In the genomic region with DNA sequence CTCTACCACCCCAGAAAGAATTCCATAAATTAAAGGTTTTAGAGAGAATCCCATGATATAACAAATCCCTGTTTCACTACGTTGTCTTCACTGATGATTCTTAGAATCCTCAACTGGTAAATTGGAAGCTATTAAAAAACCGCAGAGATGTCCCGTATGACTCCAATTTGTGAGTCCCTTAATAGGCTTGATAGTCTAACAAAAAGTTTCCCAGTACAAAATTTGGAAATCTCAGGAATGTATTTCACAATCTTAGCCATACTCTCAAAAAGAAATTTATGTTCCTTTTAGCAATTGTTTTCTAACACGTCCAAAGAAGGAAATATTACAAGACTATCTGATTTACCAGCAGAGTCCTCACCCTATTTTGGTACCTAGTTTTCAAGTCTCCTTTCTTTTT, we compare ENCODE assay signal across 9 cellular contexts. TPM values are rescaled to one million over a fixed set of nuclear protein-coding genes. Genes with fewer than 3 reads are reported as not detected.
DNase-seq lines count a peak whose midpoint lies in the region; ATAC-seq and TF ChIP-seq lines count a peak whose summit lies in the region.
"Had no signal": no experiment of that assay in that cellular context is flagged by ENCODE, and none has a peak within 500 bp of the region (broad histone marks: within the 10 kb centered on the region; RNA-seq: fewer than 3 reads in every experiment).

No MANE protein-coding gene starts in this region.

- H2BK5ac ChIP-seq in IMR-90 (ENCODE audit: low read depth, low read length, poor library complexity, severe bottlenecking) = peak overlapping the region; percentile 21

- no peak for TF ChIP-seq RAD21 in IMR-90 (IDR thresholded peaks at IDR 0.05; ENCODE audit: low read length)

- peaks cover 10 to 50% of the 10 kb centered on the region in 2 experiments for H3K79me1 ChIP-seq in IMR-90 (ENCODE audit: low read depth in 1 of 2, low read length in 2 of 2)

- H4K5ac ChIP-seq in IMR-90 (ENCODE audit: low read depth, low read length) = no peak overlapping the region; the same call in 1 of the 2 replicates

- peaks cover 74% of the 10 kb centered on the region for H3K79me2 ChIP-seq in mammary epithelial cell (ENCODE audit: insufficient read depth, low read length)

- DNase-seq in IMR-90 (no peak), mammary epithelial cell (no peak), posterior vena cava (ENCODE audit: low spot score) (no peak), NCI-H2029 (lab: John Stamatoyannopoulos, UW) (no peak), NK-92 (lab: John Stamatoyannopoulos, UW; ENCODE audit: unreplicated experiment) (no peak)
- no peak for DNase-seq in central memory CD4-positive, alpha-beta T cell
- DNase-seq: NK-92 treated with Interleukin-12 subunit alpha and Interleukin-12 subunit beta, amount 100 ng/mL, for 24 hours had no signal

- no peak overlapping the region for H3K4me3 ChIP-seq in BLaER1 treated with 17β-estradiol and CSF1 and Interleukin-3, amounts not matched to agents 10 nM and 100 nM
- H3K4me3 ChIP-seq in IMR-90 (ENCODE audit: insufficient read depth, low read depth, low read length) (no peak overlapping the region), mammary epithelial cell (replicated peaks in 1 of 3; ENCODE audit: insufficient read depth in 1 of 3, low read depth in 2 of 3, low read length in 3 of 3) (peak overlapping the region; percentile 85 to 98 (median 91))

- no peak overlapping the region for H2AK9ac ChIP-seq in IMR-90 (replicated peaks; ENCODE audit: low read depth, low read length, poor library complexity)

- H3K4me1 Mint-ChIP-seq in nephron = peaks cover 26% of the 10 kb centered on the region

- in situ Hi-C loops in IMR-90 (cut with MboI; ENCODE audit: low sequenced_read_pairs) (no loop called here), mammary epithelial cell (cut with MboI; ENCODE audit: low sequenced_read_pairs in 2 of 2) (no loop called here)

- TF ChIP-seq POLR2A in IMR-90 (IDR thresholded peaks at IDR 0.05; ENCODE audit: low read depth, low read length) = no peak

- peaks cover 32% of the 10 kb centered on the region for H3K27me3 Mint-ChIP-seq in nephron (ENCODE audit: low read depth)

- peaks cover 10 to 34% (median 18%) of the 10 kb centered on the region in 11 experiments for H3K9me3 ChIP-seq in BLaER1 treated with 17β-estradiol and CSF1 and Interleukin-3, amounts not matched to agents 10 nM and 100 nM (replicated peaks in 1 of 11)
- H3K9me3 ChIP-seq in IMR-90 (ENCODE audit: control insufficient read depth, insufficient read depth, low read length) = no peaks in the 10 kb centered on the region
- H3K9me3 ChIP-seq in mammary epithelial cell (replicated peaks; ENCODE audit: insufficient read depth, low read length) = no peaks in the 10 kb centered on the region

- H3K23ac ChIP-seq in IMR-90 (ENCODE audit: low read depth, low read length) = 0 out of 2 replicates have a peak overlapping the region, but pooled peaks have one; percentile 8

- no peaks in the 10 kb centered on the region for H3K36me3 Mint-ChIP-seq in nephron (ENCODE audit: low read depth)

- ATAC-seq in IMR-90 (ENCODE audit: low read depth) = no peak

- H3K27ac ChIP-seq in BLaER1 treated with 17β-estradiol and CSF1 and Interleukin-3, amounts not matched to agents 10 nM and 100 nM = peak overlapping the region in 1 of 11 experiments; percentile 85; a peak in 1 of 22 replicates
- H3K27ac ChIP-seq in IMR-90 (ENCODE audit: insufficient read depth, low read length) = no peak overlapping the region
- peak overlapping the region; percentile 99 for H3K27ac ChIP-seq in mammary epithelial cell (ENCODE audit: insufficient read depth, low read depth, low read length)

- peak overlapping the region; percentile 51 to 87 (median 51) for H3K4me3 Mint-ChIP-seq in nephron

- no peak overlapping the region for H3K56ac ChIP-seq in IMR-90 (ENCODE audit: extremely low read depth, insufficient read depth, low read length)

- TF ChIP-seq CTCF in IMR-90 (conservative IDR thresholded peaks at IDR 0.05; ENCODE audit: low read depth, low read length) (no peak), mammary epithelial cell (conservative IDR thresholded peaks at IDR 0.05 in 1 of 2, IDR thresholded peaks at IDR 0.05 in 1 of 2; ENCODE audit: extremely low read depth in 1 of 2, insufficient read depth in 1 of 2, low read depth in 1 of 2, low read length in 2 of 2) (no peak), nephron (IDR thresholded peaks at IDR 0.05; ENCODE audit: unreplicated experiment in 3 of 3) (no peak)

- no TSS peak for BruUV-seq in IMR-90 (replicated peaks; lab: Mats Ljungman, UMichigan)
- BruUV-seq in mammary epithelial cell (replicated peaks; lab: Mats Ljungman, UMichigan) = no TSS peak

- H4K8ac ChIP-seq in IMR-90 (ENCODE audit: low read depth in 2 of 2, low read length in 2 of 2) = no peak overlapping the region; a peak in 1 of 4 replicates

- 96% methylated on average over 3 of the region's 4 CpGs; no CpG with 5 or more reads in 1 of the 2 experiments for WGBS in IMR-90 (ENCODE audit: extremely low coverage in 2 of 2, insufficient read length in 1 of 2), 2 experiments
- WGBS in mammary epithelial cell (ENCODE audit: low coverage, missing lambda C conversion rate) = 1% methylated on average over 4 of the region's 4 CpGs

- dilution Hi-C loops in IMR-90 (cut with HindIII; ENCODE audit: low sequenced_read_pairs, unreplicated experiment) (no loop called here), mammary epithelial cell (cut with HindIII; ENCODE audit: low sequenced_read_pairs) (no loop called here)

- H3K9me1 ChIP-seq in IMR-90 (ENCODE audit: insufficient read depth, low read length) = 0 out of 2 replicates have a peak, but pooled peaks cover 2% of the 10 kb centered on the region

- POLR2A ChIA-PET in IMR-90 (lab: Charles Lee; ENCODE audit: unreplicated experiment) = no interaction called here

- H2AK5ac ChIP-seq in IMR-90 (ENCODE audit: low read depth, low read length) = no peak overlapping the region

- no peak overlapping the region; the same call in 1 of the 2 replicates for H2BK20ac ChIP-seq in IMR-90 (ENCODE audit: low read depth, low read length)

- H3K18ac ChIP-seq in IMR-90 (ENCODE audit: low read depth, low read length) = 0 out of 2 replicates have a peak overlapping the region, but pooled peaks have one; percentile 39

- 0 out of 3 replicates have a peak overlapping the region, but pooled peaks have one; percentile 13 for H2BK15ac ChIP-seq in IMR-90 (ENCODE audit: low read depth, low read length)

- H3K9me3 Mint-ChIP-seq in nephron = no peaks in the 10 kb centered on the region

- H4K20me1 ChIP-seq in BLaER1 treated with 17β-estradiol and CSF1 and Interleukin-3, amounts not matched to agents 10 nM and 100 nM = no peaks in the 10 kb centered on the region
- peaks cover 7% of the 10 kb centered on the region; the same call in 1 of the 2 replicates for H4K20me1 ChIP-seq in IMR-90 (ENCODE audit: insufficient read depth, low read length)
- no peaks in the 10 kb centered on the region for H4K20me1 ChIP-seq in mammary epithelial cell (ENCODE audit: insufficient read depth, low read length)

- H3K4me1 ChIP-seq in BLaER1 treated with 17β-estradiol and CSF1 and Interleukin-3, amounts not matched to agents 10 nM and 100 nM = peaks cover 39 to 63% (median 57%) of the 10 kb centered on the region in 10 experiments
- peaks cover 2% of the 10 kb centered on the region for H3K4me1 ChIP-seq in IMR-90 (ENCODE audit: control insufficient read depth, insufficient read depth, low read length)
- peaks cover 52% of the 10 kb centered on the region for H3K4me1 ChIP-seq in mammary epithelial cell (ENCODE audit: insufficient read depth, low read length)

- intact Hi-C loops in IMR-90 (cut with micrococcal nuclease) (loop anchor here (2.0 kb wide), 1 partner anchor 32 kb away; no protein-coding TSS in a partner anchor), mammary epithelial cell (cut with micrococcal nuclease) (loop anchor here (1.0 kb wide), 1 partner anchor 19 kb away; no protein-coding TSS in a partner anchor), posterior vena cava (cut with DNase I) (no loop called here)

- no peaks in the 10 kb centered on the region; a peak in 1 of 22 replicates for H3K36me3 ChIP-seq in BLaER1 treated with 17β-estradiol and CSF1 and Interleukin-3, amounts not matched to agents 10 nM and 100 nM
- H3K36me3 ChIP-seq in IMR-90 (ENCODE audit: control insufficient read depth, insufficient read depth, low read length) (no peaks in the 10 kb centered on the region), mammary epithelial cell (ENCODE audit: insufficient read depth, low read length) (peaks cover 2% of the 10 kb centered on the region)

- no peak overlapping the region for H2AFZ ChIP-seq in IMR-90 (replicated peaks; ENCODE audit: low read length, poor library complexity)
- H2AFZ ChIP-seq in mammary epithelial cell (ENCODE audit: low read depth, low read length) = no peak overlapping the region

- peak overlapping the region in 1 of 3 experiments; percentile 2 for H3K27ac Mint-ChIP-seq in nephron

- H3K9ac ChIP-seq in BLaER1 treated with 17β-estradiol and CSF1 and Interleukin-3, amounts not matched to agents 10 nM and 100 nM = no peak overlapping the region
- H3K9ac ChIP-seq in IMR-90 (ENCODE audit: low read depth, low read length) (no peak overlapping the region), mammary epithelial cell (ENCODE audit: insufficient read depth, low read length) (peak overlapping the region; percentile 97)

- peak overlapping the region in 9 of 11 experiments; percentile 71 to 93 (median 83); a peak in 12 of 22 replicates for H3K4me2 ChIP-seq in BLaER1 treated with 17β-estradiol and CSF1 and Interleukin-3, amounts not matched to agents 10 nM and 100 nM
- H3K4me2 ChIP-seq in IMR-90 (ENCODE audit: low read depth, low read length) (peak overlapping the region; percentile 88; the same call in 1 of the 2 replicates), mammary epithelial cell (ENCODE audit: insufficient read depth, low read depth, low read length) (peak overlapping the region; percentile 92)

- no peak overlapping the region for H3K4ac ChIP-seq in IMR-90 (ENCODE audit: low read depth, low read length)

- H3K14ac ChIP-seq in IMR-90 (replicated peaks; ENCODE audit: low read depth, low read length) = no peak overlapping the region

- no peak overlapping the region for H4K91ac ChIP-seq in IMR-90 (ENCODE audit: insufficient read depth, low read depth, low read length)

- CTCF ChIA-PET in IMR-90 (lab: Yijun Ruan, JAX) (no interaction called here), mammary epithelial cell (lab: Charles Lee; ENCODE audit: low non-redundant PET) (no interaction called here)

- H2BK120ac ChIP-seq in IMR-90 (ENCODE audit: low read depth, low read length) = peak overlapping the region; percentile 2; the same call in 1 of the 2 replicates

- H3K27me3 ChIP-seq in BLaER1 treated with 17β-estradiol and CSF1 and Interleukin-3, amounts not matched to agents 10 nM and 100 nM = no peaks in the 10 kb centered on the region
- H3K27me3 ChIP-seq in IMR-90 (ENCODE audit: control insufficient read depth, insufficient read depth, low read length) (no peaks in the 10 kb centered on the region), mammary epithelial cell (ENCODE audit: insufficient read depth, low read length) (no peaks in the 10 kb centered on the region)

RNA-seq across cellular contexts. Expression of a gene that starts 2.5 kb away (rescaled TPM):
- total RNA-seq in IMR-90 (2012; rRNA removed) = 83.3 and 91.9 TPM in 2 replicates
- polyA plus RNA-seq in IMR-90 (2012; rRNA removed) = 49.7 and 54.0 TPM in 2 replicates
- 20.3 and 32.9 TPM in 2 replicates for polyA plus RNA-seq in IMR-90 (2012; cell fraction: cytosol; rRNA removed)
- 17.8 and 73.1 TPM in 2 replicates for polyA plus RNA-seq in IMR-90 (2012; cell fraction: nucleus; rRNA removed; ENCODE audit: low replicate concordance)
- 100 to 1,000 TPM; 189 to 424 TPM for total RNA-seq in mammary epithelial cell
- polyA plus RNA-seq in mammary epithelial cell = 113 TPM
- 210 TPM for polyA minus RNA-seq in mammary epithelial cell
- total RNA-seq in posterior vena cava = 100 to 1,000 TPM; 292 to 317 TPM

Comparison
In these comparisons a context has a peak if more than half of its experiments do, and no peak if none do; other contexts are left out.
1. H3K4me3 ChIP-seq: peak in mammary epithelial cell (3 of 3); none in BLaER1 treated with 17β-estradiol and CSF1 and Interleukin-3, amounts not matched to agents 10 nM and 100 nM (0 of 10) and IMR-90 (single experiment).
2. intact Hi-C loops: an anchor here in IMR-90 (2.0 kb wide) and mammary epithelial cell (1.0 kb wide); none called in posterior vena cava.
3. Peak in every context shown above with its lines, with median percentiles within 50 percentile points of each other: H3K4me2 ChIP-seq.